Comparison of ENCODE assay signal across 1 cellular context in genomic region chr6:105804000-105804399, GRCh38.
TF ChIP-seq lines count a peak whose summit lies in the region.

No MANE protein-coding gene starts in this region.

TF ChIP-seq in SK-N-SH, 30 proteins besides CTCF, POLR2A, EP300 and RAD21 (continued from another document):
- TF ChIP-seq REST (IDR thresholded peaks at IDR 0.05; ENCODE audit: low read depth, low read length) (no peak), RCOR1 (IDR thresholded peaks at IDR 0.05; ENCODE audit: low read length) (no peak), MEF2A (IDR thresholded peaks at IDR 0.05; ENCODE audit: borderline replicate concordance, low read depth) (no peak), GATA2 (CRISPR knock-in tag; IDR thresholded peaks at IDR 0.05) (no peak), FOXM1 (IDR thresholded peaks at IDR 0.05; ENCODE audit: low read depth) (no peak), MXI1 (IDR thresholded peaks at IDR 0.05; ENCODE audit: low read depth, low read length) (no peak), TCF12 (IDR thresholded peaks at IDR 0.05) (no peak), USF2 (IDR thresholded peaks at IDR 0.05; ENCODE audit: borderline replicate concordance, low read depth, low read length) (no peak), EZH2phosphoT487 (IDR thresholded peaks at IDR 0.05; ENCODE audit: borderline replicate concordance, low read depth) (no peak), CHD2 (IDR thresholded peaks at IDR 0.05; ENCODE audit: low read length, partially characterized antibody) (no peak), TEAD4 (IDR thresholded peaks at IDR 0.05; ENCODE audit: borderline replicate concordance, insufficient read depth) (no peak), SIN3A (IDR thresholded peaks at IDR 0.05; ENCODE audit: borderline replicate concordance, low read depth, low read length) (no peak), USF1 (IDR thresholded peaks at IDR 0.05; ENCODE audit: borderline replicate concordance, low read depth) (no peak)
